27 cellular contexts compared by ENCODE assay signal in the genomic region with DNA sequence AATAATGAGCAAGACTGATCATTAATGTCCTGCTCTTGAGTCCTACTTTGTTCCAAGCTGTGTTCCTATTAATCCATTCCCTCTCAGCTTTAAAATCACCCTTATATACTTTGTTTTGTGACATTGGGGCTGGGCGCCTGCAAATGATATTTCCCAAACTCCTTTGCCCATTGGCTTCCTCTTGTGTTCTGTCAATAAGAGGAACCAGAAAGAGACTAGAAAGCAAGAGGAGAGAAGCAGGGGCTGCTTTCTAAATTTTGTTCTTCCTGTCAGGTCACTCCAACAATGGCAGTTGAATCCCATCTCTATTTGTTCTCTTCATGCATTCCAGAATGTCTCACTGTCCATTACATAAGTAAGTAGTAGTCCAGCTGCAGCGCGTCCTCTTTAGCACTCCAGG. TPM values are rescaled to one million over a fixed set of nuclear protein-coding genes. Genes with fewer than 3 reads are reported as not detected.
DNase-seq lines count a peak whose midpoint lies in the region; ATAC-seq and TF ChIP-seq lines count a peak whose summit lies in the region.
"Had no signal": no experiment of that assay in that cellular context is flagged by ENCODE, and none has a peak within 500 bp of the region (broad histone marks: within the 10 kb centered on the region; RNA-seq: fewer than 3 reads in every experiment).

No MANE protein-coding gene starts in this region.

- H3K27me3 Mint-ChIP-seq in naive thymus-derived CD4-positive, alpha-beta T cell = peaks cover 0 to 9% (median 0%) of the 10 kb centered on the region in 5 donors

- TF ChIP-seq CTCF in HL-60 (IDR thresholded peaks at IDR 0.05; ENCODE audit: insufficient read depth, low read length) = no peak

- H3K9me3 Mint-ChIP-seq in naive thymus-derived CD4-positive, alpha-beta T cell = peaks cover 0 to 28% (median 0%) of the 10 kb centered on the region in 11 donors
- H3K9me3 Mint-ChIP-seq: activated naive CD8-positive, alpha-beta T cell treated with anti-CD3 and anti-CD28 coated beads, Interleukin-2, amount 10 ng/mL, durations not matched to agents 7 days and 5 days; stimulated activated naive B cell treated with anti-CD40 and anti-IgM and Interleukin-4, amounts not matched to agents 10 μg/mL and 1 μg/mL and 100 μg/mL, for 72 hours had no signal

- DNase-seq in HL-60 (ENCODE audit: low read depth in 1 of 2, low spot score in 1 of 2) (peak in 1 of 2 experiments; percentile 37), MV-4-11 (lab: John Stamatoyannopoulos, UW) (peak; percentile 65), SKM-1 treated with dmso at 0.1 percent for 144 hours (lab: John Stamatoyannopoulos, UW; ENCODE audit: unreplicated experiment) (peak; percentile 54), NCI-H82 treated with DMSO at 0.1 percent for 48 hours (lab: John Stamatoyannopoulos, UW; ENCODE audit: unreplicated experiment) (no peak), mucosa of gallbladder (ENCODE audit: low spot score) (no peak)
- DNase-seq in naive thymus-derived CD4-positive, alpha-beta T cell = no peak
- DNase-seq: activated CD8-positive, alpha-beta T cell treated with anti-CD3 and anti-CD28 coated beads, Interleukin-2, amount 10 ng/mL, durations not matched to agents 7 days and 5 days; activated effector memory CD4-positive, alpha-beta T cell treated with anti-CD3 and anti-CD28 coated beads, Interleukin-2, amount 50 U/mL, for 16 hours; activated naive CD8-positive, alpha-beta T cell treated with anti-CD3 and anti-CD28 coated beads, Interleukin-2, amount 10 ng/mL, durations not matched to agents 7 days and 5 days; activated T-cell treated with anti-CD3 and anti-CD28 coated beads for 4 hours; caudate nucleus; cortex of kidney; foreskin fibroblast; heart left ventricle; mucosa of descending colon; NCI-H1436 treated with DMSO at 0.1 percent for 48 hours; NCI-H345; NCI-H748 treated with DMSO at 0.1 percent for 48 hours; PC-9; SHP77; stimulated activated CD4-positive, alpha-beta T cell treated with anti-CD3 and anti-CD28 coated beads, Interleukin-15, amount 100 ng/mL, for 24 hours; stimulated activated naive B cell treated with anti-CD40 and anti-IgM and Interleukin-4, amounts not matched to agents 10 μg/mL and 1 μg/mL and 100 μg/mL, for 72 hours; upper lobe of right lung had no signal

- H3K4me3 Mint-ChIP-seq in naive thymus-derived CD4-positive, alpha-beta T cell = peak overlapping the region in 1 of 10 donors; percentile 21
- H3K4me3 Mint-ChIP-seq: activated CD8-positive, alpha-beta T cell treated with anti-CD3 and anti-CD28 coated beads, Interleukin-2, amount 10 ng/mL, durations not matched to agents 7 days and 5 days; stimulated activated naive B cell treated with anti-CD40 and anti-IgM and Interleukin-4, amounts not matched to agents 10 μg/mL and 1 μg/mL and 100 μg/mL, for 72 hours had no signal

- no peaks in the 10 kb centered on the region for H3K27me3 ChIP-seq in HL-60 (ENCODE audit: insufficient read depth, poor library complexity, severe bottlenecking)
- H3K27me3 ChIP-seq in naive thymus-derived CD4-positive, alpha-beta T cell (ENCODE audit: control insufficient read depth in 2 of 2, insufficient read depth in 2 of 2, low read length in 2 of 2) = no peaks in the 10 kb centered on the region
- H3K27me3 ChIP-seq: ascending aorta, heart left ventricle, upper lobe of right lung had no signal

- CTCF ChIA-PET in naive thymus-derived CD4-positive, alpha-beta T cell (lab: Charles Lee) = interaction anchor here (0.5 to 1.5 kb wide), 3 partner anchors 8 to 97 kb away, joined by 3 to 5 read pairs (median 3); no protein-coding TSS in a partner anchor

- no peak overlapping the region for H3K4me3 ChIP-seq in HL-60 (replicated peaks; ENCODE audit: insufficient read depth, low read length)
- H3K4me3 ChIP-seq in naive thymus-derived CD4-positive, alpha-beta T cell (ENCODE audit: low read length) = no peak overlapping the region
- H3K4me3 ChIP-seq: ascending aorta, lung, mucosa of descending colon, PC-9, upper lobe of right lung had no signal

- H3K27ac Mint-ChIP-seq in naive thymus-derived CD4-positive, alpha-beta T cell = peak overlapping the region in 6 of 9 donors; percentile 3 to 96 (median 30)
- H3K27ac Mint-ChIP-seq: activated CD8-positive, alpha-beta T cell treated with anti-CD3 and anti-CD28 coated beads, Interleukin-2, amount 10 ng/mL, durations not matched to agents 7 days and 5 days; activated naive CD8-positive, alpha-beta T cell treated with anti-CD3 and anti-CD28 coated beads, Interleukin-2, amount 10 ng/mL, durations not matched to agents 7 days and 5 days; stimulated activated naive B cell treated with anti-CD40 and anti-IgM and Interleukin-4, amounts not matched to agents 10 μg/mL and 1 μg/mL and 100 μg/mL, for 72 hours had no signal

- H3K36me3 Mint-ChIP-seq in naive thymus-derived CD4-positive, alpha-beta T cell = peaks cover 0 to 7% (median 0%) of the 10 kb centered on the region in 5 donors
- H3K36me3 Mint-ChIP-seq: activated naive CD8-positive, alpha-beta T cell treated with anti-CD3 and anti-CD28 coated beads, Interleukin-2, amount 10 ng/mL, durations not matched to agents 7 days and 5 days had no signal

- H3K27ac ChIP-seq in HL-60 (replicated peaks) = peak overlapping the region; percentile 36
- H3K27ac ChIP-seq in naive thymus-derived CD4-positive, alpha-beta T cell (ENCODE audit: low read depth, low read length) = no peak overlapping the region
- H3K27ac ChIP-seq: ascending aorta, C4-2B, upper lobe of right lung had no signal

- intact Hi-C loops in naive thymus-derived CD4-positive, alpha-beta T cell (cut with micrococcal nuclease) = loop anchor here (2.0 to 10.0 kb wide), 4 partner anchors 403 to 1771 kb away; partner anchors contain the start of gene ZNF184 (in 2 of the 2)

- no peaks in the 10 kb centered on the region for H3K9me3 ChIP-seq in naive thymus-derived CD4-positive, alpha-beta T cell (ENCODE audit: control insufficient read depth in 2 of 3, low read length in 3 of 3)
- H3K9me3 ChIP-seq: ascending aorta, heart left ventricle, mucosa of descending colon, upper lobe of right lung had no signal

- H3K36me3 ChIP-seq in naive thymus-derived CD4-positive, alpha-beta T cell (ENCODE audit: control insufficient read depth in 2 of 3, insufficient read depth in 3 of 3, low read length in 3 of 3) = no peaks in the 10 kb centered on the region
- H3K36me3 ChIP-seq: ascending aorta, heart left ventricle, upper lobe of right lung had no signal

- H3K4me1 ChIP-seq in naive thymus-derived CD4-positive, alpha-beta T cell (ENCODE audit: control insufficient read depth in 2 of 2, insufficient read depth in 2 of 2, low read length in 2 of 2) = peaks cover 17 to 22% of the 10 kb centered on the region in 2 donors
- H3K4me1 ChIP-seq: ascending aorta had no signal

- no peak for ATAC-seq in naive thymus-derived CD4-positive, alpha-beta T cell
- ATAC-seq in HG02870 (IDR thresholded peaks at IDR 0.05; ENCODE audit: unreplicated experiment) = no peak
- ATAC-seq: activated CD8-positive, alpha-beta T cell treated with anti-CD3 and anti-CD28 coated beads, Interleukin-2, amount 10 ng/mL, durations not matched to agents 7 days and 5 days; heart left ventricle; mucosa of descending colon; stimulated activated naive B cell treated with anti-CD40 and anti-IgM and Interleukin-4, amounts not matched to agents 10 μg/mL and 1 μg/mL and 100 μg/mL, for 72 hours; upper lobe of right lung had no signal

- POLR2A ChIA-PET in naive thymus-derived CD4-positive, alpha-beta T cell (lab: Charles Lee) = interaction anchor here (0.6 to 1.8 kb wide), 5 partner anchors 22 to 1812 kb away, joined by 3 to 8 read pairs (median 4); partner anchors contain the start of gene TRIM27

- peaks cover 22 to 48% (median 43%) of the 10 kb centered on the region in 7 donors for H3K4me1 Mint-ChIP-seq in naive thymus-derived CD4-positive, alpha-beta T cell

RNA-seq across cellular contexts. Expression of gene TRIM27, which starts 21.6 kb away (rescaled TPM):
- total RNA-seq in naive thymus-derived CD4-positive, alpha-beta T cell = 10 to 100 TPM; 22.9 to 93.9 (median 67.5) TPM
- 10 to 100 TPM; 53.0 to 82.2 TPM for polyA plus RNA-seq in naive thymus-derived CD4-positive, alpha-beta T cell
- 42.4 TPM for total RNA-seq in mucosa of gallbladder

RNA-seq across cellular contexts. Expression of gene ZNF311, which starts 59.8 kb away (rescaled TPM):
- total RNA-seq in naive thymus-derived CD4-positive, alpha-beta T cell = under 1 TPM; 0.22 to 0.73 (median 0.57) TPM
- under 1 TPM; 0.08 to 0.47 TPM for polyA plus RNA-seq in naive thymus-derived CD4-positive, alpha-beta T cell
- total RNA-seq in mucosa of gallbladder = 2.8 TPM
- total RNA-seq: ascending aorta had no signal

Comparison
In these comparisons a context has a peak if more than half of its experiments do, and no peak if none do; other contexts are left out.
1. DNase-seq: peak in MV-4-11 (single experiment) and SKM-1 treated with dmso at 0.1 percent for 144 hours (single experiment); none in naive thymus-derived CD4-positive, alpha-beta T cell (0 of 9), NCI-H82 treated with DMSO at 0.1 percent for 48 hours (single experiment) and mucosa of gallbladder (single experiment).